In the genomic region with DNA sequence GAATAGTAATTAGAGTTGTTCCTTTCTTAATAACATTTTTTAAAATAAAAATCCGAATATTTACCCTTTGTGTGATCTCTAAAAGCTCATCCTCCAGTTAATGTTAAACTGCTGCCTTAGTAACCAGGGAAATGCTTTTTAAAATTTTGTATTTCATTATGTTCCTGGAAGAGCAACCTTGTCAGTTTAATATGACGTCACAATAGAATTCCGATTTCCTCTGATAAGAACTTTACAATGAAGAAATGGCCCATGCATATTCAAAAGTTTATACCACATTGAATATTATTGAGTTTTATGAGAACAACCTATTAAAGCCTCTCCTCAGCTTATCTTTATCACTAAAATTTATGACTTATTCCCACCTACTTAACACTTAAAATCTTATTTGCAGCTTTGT, we compare ENCODE assay signal across 33 cellular contexts.
"Had no signal": no experiment of that assay in that cellular context is flagged by ENCODE, and none has a peak within 500 bp of the region (broad histone marks: within the 10 kb centered on the region; RNA-seq: fewer than 3 reads in every experiment).

No MANE protein-coding gene starts in this region.

- H3K4me1 ChIP-seq: adrenal gland, ascending aorta, body of pancreas, breast epithelium had no signal

- FAIRE-seq: astrocyte, bronchial epithelial cell had no signal

- DNase-seq: activated effector memory CD4-positive, alpha-beta T cell treated with anti-CD3 and anti-CD28 coated beads, Interleukin-2, amount 50 U/mL, for 16 hours; activated effector memory CD4-positive, alpha-beta T cell treated with Interleukin-2 at 50 U/mL for 16 hours; activated gamma-delta T cell; activated gamma-delta T cell treated with Interleukin-2 at 50 U/mL for 16 hours; activated naive CD4-positive, alpha-beta T cell; activated naive CD4-positive, alpha-beta T cell treated with anti-CD3 and anti-CD28 coated beads for 36 hours; activated naive CD4-positive, alpha-beta T cell treated with anti-CD3 and anti-CD28 coated beads, Interleukin-2, amount 10 ng/mL, durations not matched to agents 7 days and 5 days; activated naive CD4-positive, alpha-beta T cell treated with anti-CD3 and anti-CD28 coated beads, Interleukin-2, amount 50 U/mL, for 16 hours; activated naive CD4-positive, alpha-beta T cell treated with Interleukin-2 at 50 U/mL for 16 hours; activated naive CD8-positive, alpha-beta T cell treated with anti-CD3 and anti-CD28 coated beads for 36 hours; activated naive CD8-positive, alpha-beta T cell treated with anti-CD3 and anti-CD28 coated beads, Interleukin-2, amount 10 ng/mL, durations not matched to agents 7 days and 5 days; activated naive CD8-positive, alpha-beta T cell treated with anti-CD3 and anti-CD28 coated beads, Interleukin-2, amount 50 U/mL, for 24 hours; activated T-cell treated with anti-CD3 and anti-CD28 coated beads, Interleukin-2, amount 50 U/mL, for 24 hours; activated T-cell treated with anti-CD3 and anti-CD28 coated beads, Interleukin-2, amount 50 U/mL, for 4 hours; activated T-cell treated with anti-CD3 and anti-CD28 coated beads, Interleukin-2, amount 50 U/mL, for 48 hours; activated T-cell treated with anti-CD3 and anti-CD28 coated beads, Interleukin-2, amount 50 U/mL, for 72 hours; adrenal gland; amniotic stem cell; amygdala; anterior cingulate cortex; aorta; body of pancreas; brain microvascular endothelial cell; caudate nucleus; central memory CD4-positive, alpha-beta T cell; cerebellar nuclear complex had no signal

- ATAC-seq: activated naive CD4-positive, alpha-beta T cell treated with anti-CD3 and anti-CD28 coated beads, Interleukin-2, amount 50 U/mL, for 72 hours; activated naive CD8-positive, alpha-beta T cell treated with anti-CD3 and anti-CD28 coated beads, Interleukin-2, amount 50 U/mL, for 24 hours; activated T-cell treated with anti-CD3 and anti-CD28 coated beads, Interleukin-2, amount 50 U/mL, for 4 hours; activated T-cell treated with anti-CD3 and anti-CD28 coated beads, Interleukin-2, amount 50 U/mL, for 72 hours; activated T-helper 17 cell treated with anti-CD3 and anti-CD28 coated beads, Interleukin-2, amount 50 U/mL, for 72 hours; body of pancreas had no signal

- H3K9me3 ChIP-seq: adrenal gland, ascending aorta, body of pancreas, breast epithelium had no signal

- H3K4me3 ChIP-seq: adrenal gland, ascending aorta, body of pancreas, breast epithelium, cardiac muscle cell had no signal

- H3K27ac ChIP-seq: adrenal gland, ascending aorta, body of pancreas, brain microvascular endothelial cell, breast epithelium, cardiac muscle cell had no signal

- H3K36me3 ChIP-seq: adrenal gland, ascending aorta, brain microvascular endothelial cell, breast epithelium, cardiac muscle cell had no signal

- H3K27me3 ChIP-seq: adrenal gland, ascending aorta, body of pancreas, brain microvascular endothelial cell, breast epithelium, cardiac muscle cell had no signal
